ENCODE assay signal across 27 cellular contexts in the genomic region with DNA sequence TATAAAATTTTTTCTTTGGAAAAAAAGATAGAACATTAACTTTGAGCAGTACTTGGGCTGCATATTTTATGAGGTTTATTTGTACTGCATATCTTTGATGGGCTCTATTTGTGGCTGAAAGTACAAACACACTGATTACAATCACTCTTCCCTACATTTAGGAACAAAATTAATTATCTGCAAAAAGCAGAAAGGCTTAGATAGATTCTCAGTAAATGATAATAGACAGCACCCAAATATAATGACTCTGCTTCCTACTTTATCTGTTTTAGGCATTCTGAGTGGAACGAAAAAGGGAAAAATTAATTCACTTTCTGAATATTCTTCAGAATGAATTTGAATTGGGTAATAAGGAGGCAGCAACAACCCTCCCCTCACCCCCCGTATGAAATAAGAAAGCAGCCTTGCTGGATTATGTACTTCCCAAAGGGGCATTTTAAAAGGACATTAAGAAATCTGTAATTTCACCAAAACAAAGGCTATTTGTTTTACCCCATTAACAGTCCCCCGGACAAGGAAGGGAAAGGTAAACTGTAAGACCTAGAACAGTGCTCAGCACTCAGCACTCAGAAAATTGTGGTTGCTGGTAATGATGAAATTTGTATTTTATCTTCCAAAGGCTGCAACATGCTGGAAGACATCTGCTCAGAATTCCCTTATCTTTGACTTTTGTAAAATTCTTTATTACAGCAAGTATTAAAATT.
"Had no signal": no experiment of that assay in that cellular context is flagged by ENCODE, and none has a peak within 500 bp of the region (broad histone marks: within the 10 kb centered on the region; RNA-seq: fewer than 3 reads in every experiment).

No MANE protein-coding gene starts in this region.

- H3K4me3 ChIP-seq: esophagus squamous epithelium, heart right ventricle, lung, ovary, psoas muscle, sigmoid colon, stomach, thyroid gland, vagina had no signal

- DNase-seq: cortex of kidney; effector memory CD8-positive, alpha-beta T cell; erythroblast; esophagus squamous epithelium; foreskin melanocyte; glutamatergic neuron; heart right ventricle; hippocampal formation; kidney glomerular epithelial cell; left colon; natural killer cell; occipital lobe; ovary; posterior cingulate gyrus; psoas muscle; sigmoid colon; stimulated activated CD4-positive, alpha-beta T cell treated with anti-CD3 and anti-CD28 coated beads, Interleukin-2, amount 100 ng/mL, for 24 hours; stimulated activated CD4-positive, alpha-beta T cell treated with anti-CD3 and anti-CD28 coated beads, Interleukin-4, amount 100 ng/mL, for 24 hours; stimulated activated naive CD4-positive, alpha-beta T cell treated with Interleukin-2 at 50 U/mL for 16 hours; stomach; thyroid gland; trophoblast cell had no signal

- ATAC-seq: effector memory CD8-positive, alpha-beta T cell; heart right ventricle; left colon; natural killer cell; psoas muscle; stimulated activated effector memory CD8-positive, alpha-beta T cell treated with anti-CD3 and anti-CD28 coated beads, Interleukin-12 subunit alpha, Interleukin-12 subunit beta, amount 100 ng/mL, for 72 hours had no signal

- H3K4me1 ChIP-seq: esophagus squamous epithelium, heart right ventricle, psoas muscle, sigmoid colon, stomach, thyroid gland, vagina had no signal

- FAIRE-seq: endometrium, islet of Langerhans had no signal

- H3K27me3 ChIP-seq: esophagus squamous epithelium, ovary, sigmoid colon, vagina had no signal

- H3K36me3 ChIP-seq: esophagus squamous epithelium, heart right ventricle, ovary, sigmoid colon, stomach, thyroid gland, vagina had no signal

- H3K27ac ChIP-seq: esophagus squamous epithelium, heart right ventricle, ovary, psoas muscle, sigmoid colon, stomach, thyroid gland, vagina had no signal

- H3K9me3 ChIP-seq: esophagus squamous epithelium, heart right ventricle, ovary, psoas muscle, sigmoid colon, stomach, thyroid gland, vagina had no signal
